Comparison of ENCODE assay signal across 1 cellular context in the genomic region with DNA sequence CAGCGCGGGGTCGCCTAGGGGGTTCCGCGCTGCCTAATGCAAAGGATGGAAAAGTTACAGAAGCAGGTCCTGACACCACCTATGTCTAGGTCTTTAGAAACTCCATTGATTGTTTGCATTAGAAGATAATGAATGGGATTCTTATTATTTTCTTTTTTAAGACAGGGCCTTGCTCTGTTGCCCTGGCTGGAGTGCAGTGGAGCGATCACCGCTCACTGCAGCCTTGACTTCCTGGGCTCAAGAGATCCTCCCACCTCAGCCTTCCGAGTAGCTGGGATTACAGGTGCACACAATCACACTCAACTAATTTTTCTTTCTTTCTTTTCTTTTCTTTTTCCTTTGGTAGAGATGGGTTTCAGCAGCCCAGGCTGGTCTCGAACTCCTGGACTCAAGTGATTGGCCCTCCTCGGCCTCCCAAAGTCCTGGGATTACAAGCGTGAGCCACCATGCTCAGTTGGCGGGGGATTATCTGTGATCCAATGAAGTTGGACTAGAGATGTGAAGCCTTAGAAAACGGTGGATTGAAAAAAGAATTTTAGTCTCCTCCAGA.
A peak's percentile ranks its signal among the peaks of the same experiment; 100 is the strongest.
TF ChIP-seq lines count a peak whose summit lies in the region.

No MANE protein-coding gene starts in this region.

TF ChIP-seq in HepG2, 621 proteins besides CTCF, POLR2A, EP300 and RAD21 (continued from another document and continues in another):
- TF ChIP-seq, protein P1, sequence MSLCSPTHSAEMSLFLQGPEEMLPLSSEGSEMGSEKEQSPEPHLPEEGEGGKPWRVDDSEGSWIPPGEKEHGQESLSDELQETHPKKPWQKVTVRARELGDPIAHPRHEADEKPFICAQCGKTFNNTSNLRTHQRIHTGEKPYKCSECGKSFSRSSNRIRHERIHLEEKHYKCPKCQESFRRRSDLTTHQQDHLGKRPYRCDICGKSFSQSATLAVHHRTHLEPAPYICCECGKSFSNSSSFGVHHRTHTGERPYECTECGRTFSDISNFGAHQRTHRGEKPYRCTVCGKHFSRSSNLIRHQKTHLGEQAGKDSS (CRISPR knock-in tag; IDR thresholded peaks at IDR 0.05; ENCODE audit: borderline replicate concordance, low read depth) = no peak
- TF ChIP-seq DNMT3B (CRISPR knock-in tag; conservative IDR thresholded peaks at IDR 0.05) (no peak; the same call in 1 of the 2 replicates), ZNF766 (CRISPR knock-in tag; IDR thresholded peaks at IDR 0.05; ENCODE audit: borderline replicate concordance) (no peak), ZNF207 (IDR thresholded peaks at IDR 0.05; ENCODE audit: borderline replicate concordance) (no peak), ZFP36L2 (CRISPR knock-in tag; IDR thresholded peaks at IDR 0.05) (no peak), TEAD2 (CRISPR knock-in tag; IDR thresholded peaks at IDR 0.05) (no peak), TEAD3 (CRISPR knock-in tag; optimal IDR thresholded peaks at IDR 0.05; ENCODE audit: borderline replicate concordance) (no peak), GPN1 (CRISPR knock-in tag; IDR thresholded peaks at IDR 0.05; ENCODE audit: borderline replicate concordance) (no peak), THAP9 (CRISPR knock-in tag; IDR thresholded peaks at IDR 0.05; ENCODE audit: borderline replicate concordance) (no peak), CREB1 (IDR thresholded peaks at IDR 0.05) (no peak), CREB1 (CRISPR knock-in tag; IDR thresholded peaks at IDR 0.05) (peak; percentile 59), ZSCAN25 (CRISPR knock-in tag; IDR thresholded peaks at IDR 0.05) (peak; percentile 33; the same call in 1 of the 2 replicates), ZNF816 (CRISPR knock-in tag; IDR thresholded peaks at IDR 0.05; ENCODE audit: borderline replicate concordance) (no peak), MIXL1 (CRISPR knock-in tag; IDR thresholded peaks at IDR 0.05) (no peak), TSC22D2 (CRISPR knock-in tag; IDR thresholded peaks at IDR 0.05; ENCODE audit: borderline replicate concordance) (0 out of 2 replicates have a peak, but pooled peaks have one; percentile 14), HOMEZ (CRISPR knock-in tag; IDR thresholded peaks at IDR 0.05; ENCODE audit: low read depth) (no peak), MTA1 (CRISPR knock-in tag; IDR thresholded peaks at IDR 0.05; ENCODE audit: borderline replicate concordance) (no peak), TBL1XR1 (IDR thresholded peaks at IDR 0.05; ENCODE audit: borderline replicate concordance, low read length, partially characterized antibody) (no peak), SP2 (CRISPR knock-in tag; IDR thresholded peaks at IDR 0.05) (no peak), MLX (CRISPR knock-in tag; IDR thresholded peaks at IDR 0.05) (no peak), ZNF317 (CRISPR knock-in tag; IDR thresholded peaks at IDR 0.05) (peak; percentile 5; the same call in 1 of the 2 replicates), FOXO4 (CRISPR knock-in tag; conservative IDR thresholded peaks at IDR 0.05) (no peak), NCOR1 (IDR thresholded peaks at IDR 0.05; ENCODE audit: borderline replicate concordance, low read length) (0 out of 2 replicates have a peak, but pooled peaks have one; percentile 42), ZFY (CRISPR knock-in tag; IDR thresholded peaks at IDR 0.05) (no peak), TOE1 (CRISPR knock-in tag; IDR thresholded peaks at IDR 0.05) (no peak), GATAD1 (CRISPR knock-in tag; IDR thresholded peaks at IDR 0.05) (no peak), ARNT2 (CRISPR knock-in tag; IDR thresholded peaks at IDR 0.05; ENCODE audit: low read depth) (no peak; the same call in 1 of the 2 replicates), ZNF552 (CRISPR knock-in tag; IDR thresholded peaks at IDR 0.05; ENCODE audit: borderline replicate concordance) (no peak), BRD4 (CRISPR knock-in tag; IDR thresholded peaks at IDR 0.05) (no peak), DR1 (CRISPR knock-in tag; IDR thresholded peaks at IDR 0.05) (no peak), HNRNPLL (IDR thresholded peaks at IDR 0.05; ENCODE audit: low read depth, low read length, poor library complexity, severe bottlenecking) (peak; percentile 4), ARNT (IDR thresholded peaks at IDR 0.05) (no peak), ZNF776 (CRISPR knock-in tag; IDR thresholded peaks at IDR 0.05) (no peak), AGO1 (IDR thresholded peaks at IDR 0.05; ENCODE audit: low read depth, low read length, poor library complexity, severe bottlenecking) (no peak), ZNF567 (CRISPR knock-in tag; IDR thresholded peaks at IDR 0.05; ENCODE audit: borderline replicate concordance) (no peak), TP53 (CRISPR knock-in tag; conservative IDR thresholded peaks at IDR 0.05) (peak; percentile 17; the same call in 1 of the 2 replicates), TCF7 (IDR thresholded peaks at IDR 0.05; ENCODE audit: low read depth) (no peak), TBP (CRISPR knock-in tag; IDR thresholded peaks at IDR 0.05) (no peak), KLF12 (CRISPR knock-in tag; IDR thresholded peaks at IDR 0.05; ENCODE audit: borderline replicate concordance) (no peak), POLR2G (IDR thresholded peaks at IDR 0.05; ENCODE audit: low read depth, low read length) (no peak)
- TF ChIP-seq, protein P2, sequence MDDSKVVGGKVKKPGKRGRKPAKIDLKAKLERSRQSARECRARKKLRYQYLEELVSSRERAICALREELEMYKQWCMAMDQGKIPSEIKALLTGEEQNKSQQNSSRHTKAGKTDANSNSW (CRISPR knock-in tag; IDR thresholded peaks at IDR 0.05; ENCODE audit: borderline replicate concordance) = no peak
- TF ChIP-seq, protein P3, sequence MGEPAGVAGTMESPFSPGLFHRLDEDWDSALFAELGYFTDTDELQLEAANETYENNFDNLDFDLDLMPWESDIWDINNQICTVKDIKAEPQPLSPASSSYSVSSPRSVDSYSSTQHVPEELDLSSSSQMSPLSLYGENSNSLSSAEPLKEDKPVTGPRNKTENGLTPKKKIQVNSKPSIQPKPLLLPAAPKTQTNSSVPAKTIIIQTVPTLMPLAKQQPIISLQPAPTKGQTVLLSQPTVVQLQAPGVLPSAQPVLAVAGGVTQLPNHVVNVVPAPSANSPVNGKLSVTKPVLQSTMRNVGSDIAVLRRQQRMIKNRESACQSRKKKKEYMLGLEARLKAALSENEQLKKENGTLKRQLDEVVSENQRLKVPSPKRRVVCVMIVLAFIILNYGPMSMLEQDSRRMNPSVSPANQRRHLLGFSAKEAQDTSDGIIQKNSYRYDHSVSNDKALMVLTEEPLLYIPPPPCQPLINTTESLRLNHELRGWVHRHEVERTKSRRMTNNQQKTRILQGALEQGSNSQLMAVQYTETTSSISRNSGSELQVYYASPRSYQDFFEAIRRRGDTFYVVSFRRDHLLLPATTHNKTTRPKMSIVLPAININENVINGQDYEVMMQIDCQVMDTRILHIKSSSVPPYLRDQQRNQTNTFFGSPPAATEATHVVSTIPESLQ (CRISPR knock-in tag; conservative IDR thresholded peaks at IDR 0.05) = no peak
- TF ChIP-seq, protein P4, sequence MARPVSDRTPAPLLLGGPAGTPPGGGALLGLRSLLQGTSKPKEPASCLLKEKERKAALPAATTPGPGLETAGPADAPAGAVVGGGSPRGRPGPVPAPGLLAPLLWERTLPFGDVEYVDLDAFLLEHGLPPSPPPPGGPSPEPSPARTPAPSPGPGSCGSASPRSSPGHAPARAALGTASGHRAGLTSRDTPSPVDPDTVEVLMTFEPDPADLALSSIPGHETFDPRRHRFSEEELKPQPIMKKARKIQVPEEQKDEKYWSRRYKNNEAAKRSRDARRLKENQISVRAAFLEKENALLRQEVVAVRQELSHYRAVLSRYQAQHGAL (CRISPR knock-in tag; IDR thresholded peaks at IDR 0.05; ENCODE audit: not compliant biosample characterization) = no peak
- TF ChIP-seq, protein P5, sequence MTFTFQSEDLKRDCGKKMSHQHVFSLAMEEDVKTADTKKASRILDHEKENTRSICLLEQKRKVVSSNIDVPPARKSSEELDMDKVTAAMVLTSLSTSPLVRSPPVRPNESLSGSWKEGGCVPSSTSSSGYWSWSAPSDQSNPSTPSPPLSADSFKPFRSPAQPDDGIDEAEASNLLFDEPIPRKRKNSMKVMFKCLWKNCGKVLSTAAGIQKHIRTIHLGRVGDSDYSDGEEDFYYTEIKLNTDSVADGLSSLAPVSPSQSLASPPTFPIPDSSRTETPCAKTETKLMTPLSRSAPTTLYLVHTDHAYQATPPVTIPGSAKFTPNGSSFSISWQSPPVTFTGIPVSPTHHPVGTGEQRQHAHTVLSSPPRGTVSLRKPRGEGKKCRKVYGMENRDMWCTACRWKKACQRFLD (CRISPR knock-in tag; IDR thresholded peaks at IDR 0.05; ENCODE audit: borderline replicate concordance) = no peak
- TF ChIP-seq, protein P6, sequence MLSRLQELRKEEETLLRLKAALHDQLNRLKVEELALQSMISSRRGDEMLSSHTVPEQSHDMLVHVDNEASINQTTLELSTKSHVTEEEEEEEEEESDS (CRISPR knock-in tag; IDR thresholded peaks at IDR 0.05; ENCODE audit: borderline replicate concordance) = 0 out of 2 replicates have a peak, but pooled peaks have one; percentile 62
- TF ChIP-seq, protein P7, sequence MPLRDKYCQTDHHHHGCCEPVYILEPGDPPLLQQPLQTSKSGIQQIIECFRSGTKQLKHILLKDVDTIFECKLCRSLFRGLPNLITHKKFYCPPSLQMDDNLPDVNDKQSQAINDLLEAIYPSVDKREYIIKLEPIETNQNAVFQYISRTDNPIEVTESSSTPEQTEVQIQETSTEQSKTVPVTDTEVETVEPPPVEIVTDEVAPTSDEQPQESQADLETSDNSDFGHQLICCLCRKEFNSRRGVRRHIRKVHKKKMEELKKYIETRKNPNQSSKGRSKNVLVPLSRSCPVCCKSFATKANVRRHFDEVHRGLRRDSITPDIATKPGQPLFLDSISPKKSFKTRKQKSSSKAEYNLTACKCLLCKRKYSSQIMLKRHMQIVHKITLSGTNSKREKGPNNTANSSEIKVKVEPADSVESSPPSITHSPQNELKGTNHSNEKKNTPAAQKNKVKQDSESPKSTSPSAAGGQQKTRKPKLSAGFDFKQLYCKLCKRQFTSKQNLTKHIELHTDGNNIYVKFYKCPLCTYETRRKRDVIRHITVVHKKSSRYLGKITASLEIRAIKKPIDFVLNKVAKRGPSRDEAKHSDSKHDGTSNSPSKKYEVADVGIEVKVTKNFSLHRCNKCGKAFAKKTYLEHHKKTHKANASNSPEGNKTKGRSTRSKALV (CRISPR knock-in tag; IDR thresholded peaks at IDR 0.05) = 0 out of 2 replicates have a peak, but pooled peaks have one; percentile 8
- TF ChIP-seq, protein P8, sequence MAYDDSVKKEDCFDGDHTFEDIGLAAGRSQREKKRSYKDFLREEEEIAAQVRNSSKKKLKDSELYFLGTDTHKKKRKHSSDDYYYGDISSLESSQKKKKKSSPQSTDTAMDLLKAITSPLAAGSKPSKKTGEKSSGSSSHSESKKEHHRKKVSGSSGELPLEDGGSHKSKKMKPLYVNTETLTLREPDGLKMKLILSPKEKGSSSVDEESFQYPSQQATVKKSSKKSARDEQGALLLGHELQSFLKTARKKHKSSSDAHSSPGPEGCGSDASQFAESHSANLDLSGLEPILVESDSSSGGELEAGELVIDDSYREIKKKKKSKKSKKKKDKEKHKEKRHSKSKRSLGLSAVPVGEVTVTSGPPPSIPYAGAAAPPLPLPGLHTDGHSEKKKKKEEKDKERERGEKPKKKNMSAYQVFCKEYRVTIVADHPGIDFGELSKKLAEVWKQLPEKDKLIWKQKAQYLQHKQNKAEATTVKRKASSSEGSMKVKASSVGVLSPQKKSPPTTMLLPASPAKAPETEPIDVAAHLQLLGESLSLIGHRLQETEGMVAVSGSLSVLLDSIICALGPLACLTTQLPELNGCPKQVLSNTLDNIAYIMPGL (CRISPR knock-in tag; IDR thresholded peaks at IDR 0.05; ENCODE audit: borderline replicate concordance in 1 of 2, low read depth in 1 of 2) = peak in 1 of 2 experiments; percentile 30; a peak in 2 of 4 replicates
